Comparison of ENCODE assay signal across 34 cellular contexts in genomic region chr15:100166313-100166712, GRCh38.
"Had no signal": no experiment of that assay in that cellular context is flagged by ENCODE, and none has a peak within 500 bp of the region (broad histone marks: within the 10 kb centered on the region; RNA-seq: fewer than 3 reads in every experiment).

No MANE protein-coding gene starts in this region.

- H3K4me2 ChIP-seq: KMS-11 had no signal

- H3K36me3 ChIP-seq: MG63 had no signal

- H3K9ac ChIP-seq: KMS-11 had no signal

- H3K27me3 ChIP-seq: MG63 had no signal

- H3K27ac ChIP-seq: KMS-11 had no signal

- DNase-seq: Karpas-422, Kasumi-1, KG1, MG63, MM.1S, MV-4-11, NCI-H1048, NCI-H1092, NCI-H1092 treated with DMSO at 0.1 percent for 48 hours, NCI-H1105, NCI-H1105 treated with DMSO at 0.1 percent for 48 hours, NCI-H1417, NCI-H1417 treated with DMSO at 0.1 percent for 48 hours, NCI-H1436, NCI-H1436 treated with DMSO at 0.1 percent for 48 hours, NCI-H146, NCI-H1694, NCI-H1694 treated with DMSO at 0.1 percent for 48 hours, NCI-H187, NCI-H187 treated with DMSO at 0.1 percent for 48 hours, NCI-H1930, NCI-H2029, NCI-H2029 treated with DMSO at 0.1 percent for 48 hours, NCI-H2081, NCI-H2081 treated with DMSO at 0.1 percent for 48 hours, NCI-H2107, NCI-H2171, NCI-H2171 treated with DMSO at 0.1 percent for 48 hours, NCI-H2227 treated with DMSO at 0.1 percent for 48 hours, NCI-H226, NCI-H345, NCI-H446, NCI-H446 treated with DMSO at 0.1 percent for 48 hours had no signal

- H3K4me3 ChIP-seq: MG63 had no signal

- H3K9me3 ChIP-seq: MG63 had no signal
